Comparison of ENCODE assay signal across 20 cellular contexts in the genomic region with DNA sequence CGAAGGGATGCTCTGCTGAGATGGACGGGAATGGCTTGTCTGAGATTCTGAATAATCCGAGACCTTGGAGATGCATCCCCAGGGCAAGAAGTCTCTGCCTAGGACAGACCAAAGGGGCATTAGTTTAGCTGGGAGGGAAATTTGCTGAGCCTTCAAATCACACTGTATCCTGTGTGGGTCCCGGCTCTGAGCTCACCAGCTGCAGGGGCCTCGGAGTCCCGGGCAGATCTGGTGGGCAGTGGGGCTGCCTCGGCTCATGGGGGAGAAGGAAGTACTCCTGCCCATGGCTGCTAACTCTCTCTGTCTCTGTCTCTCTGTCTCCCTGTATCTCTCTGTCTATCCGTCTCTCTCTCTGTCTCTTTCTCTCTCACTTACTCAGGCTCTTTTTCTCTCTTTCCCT.
"Had no signal": no experiment of that assay in that cellular context is flagged by ENCODE, and none has a peak within 500 bp of the region (broad histone marks: within the 10 kb centered on the region; RNA-seq: fewer than 3 reads in every experiment).

No MANE protein-coding gene starts in this region.

- H3K4me1 ChIP-seq: colonic mucosa, gastrocnemius medialis, heart right ventricle, left ventricle myocardium inferior, lower lobe of right lung had no signal

- DNase-seq: colonic mucosa; cortex of kidney; effector CD8-positive, alpha-beta T cell; effector memory CD8-positive, alpha-beta T cell; endodermal cell; erythroblast; esophagus squamous epithelium; foreskin fibroblast; foreskin melanocyte; gastrocnemius medialis; glutamatergic neuron; head of caudate nucleus; heart right ventricle; hippocampal formation; left colon; left ventricle myocardium inferior; lower lobe of right lung; mesenchymal stem cell; mucosa of descending colon had no signal

- H3K4me3 ChIP-seq: colonic mucosa, esophagus squamous epithelium, gastrocnemius medialis, heart right ventricle, left ventricle myocardium inferior, lower lobe of right lung, mucosa of descending colon had no signal

- H3K36me3 ChIP-seq: colonic mucosa, esophagus squamous epithelium, gastrocnemius medialis, heart right ventricle, left ventricle myocardium inferior, lower lobe of right lung had no signal

- H3K27ac ChIP-seq: colonic mucosa, epithelial cell of prostate, esophagus squamous epithelium, gastrocnemius medialis, heart right ventricle, left ventricle myocardium inferior, lower lobe of right lung had no signal

- H3K27me3 ChIP-seq: colonic mucosa had no signal

- H3K9me3 ChIP-seq: colonic mucosa, esophagus squamous epithelium, gastrocnemius medialis, heart right ventricle, left ventricle myocardium inferior, lower lobe of right lung, mucosa of descending colon had no signal
